In the genomic region with DNA sequence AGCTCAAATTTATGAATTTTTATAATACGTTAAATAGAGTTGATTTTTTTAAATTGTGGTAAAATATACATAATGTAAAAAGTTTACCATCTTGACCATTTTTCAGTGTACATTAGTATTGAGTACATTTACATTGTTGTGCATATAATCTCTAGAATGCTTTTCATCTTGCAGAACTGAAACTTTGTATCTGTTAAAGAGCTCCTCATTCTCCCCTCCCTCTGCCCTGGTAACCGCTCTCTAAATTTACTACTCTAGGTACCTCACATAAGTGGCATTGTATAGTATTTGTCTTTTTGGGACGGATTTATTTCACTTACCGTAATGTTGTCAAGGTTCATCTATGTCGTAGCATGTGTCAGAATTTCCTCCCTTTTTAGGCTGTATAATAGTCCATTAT, we compare ENCODE assay signal across 16 cellular contexts. TPM values are rescaled to one million over a fixed set of nuclear protein-coding genes. Genes with fewer than 3 reads are reported as not detected.
A peak's percentile ranks its signal among the peaks of the same experiment; 100 is the strongest.
DNase-seq lines count a peak whose midpoint lies in the region; ATAC-seq, FAIRE-seq and TF ChIP-seq lines count a peak whose summit lies in the region.
"Had no signal": no experiment of that assay in that cellular context is flagged by ENCODE, and none has a peak within 500 bp of the region (broad histone marks: within the 10 kb centered on the region; RNA-seq: fewer than 3 reads in every experiment).

No MANE protein-coding gene starts in this region.

- intact Hi-C loops in GM12878 (cut with micrococcal nuclease; ENCODE audit: unreplicated experiment), result no loop called here

- H3K27me3 Mint-ChIP-seq in T-helper 17 cell (no peaks in the 10 kb centered on the region), endodermal cell (ENCODE audit: insufficient read depth) (no peaks in the 10 kb centered on the region)
- H3K27me3 Mint-ChIP-seq: CD4-positive, CD25-positive, alpha-beta regulatory T cell; IgD-negative memory B cell had no signal

- H3K36me3 ChIP-seq in GM12878 (ENCODE audit: control insufficient read depth in 2 of 2, insufficient read depth in 2 of 2, low read length in 1 of 2), result no peaks in the 10 kb centered on the region; a peak in 1 of 4 replicates
- H3K36me3 ChIP-seq in endodermal cell (ENCODE audit: control insufficient read depth, insufficient read depth, low read length), result no peaks in the 10 kb centered on the region

- no peak overlapping the region for H3K4me2 ChIP-seq in GM12878 (ENCODE audit: control insufficient read depth, insufficient read depth)
- H3K4me2 ChIP-seq: BLaER1 treated with 17β-estradiol and CSF1 and Interleukin-3, amounts not matched to agents 10 nM and 100 nM; KMS-11 had no signal

- RAD21 ChIA-PET in GM12878 (lab: Charles Lee; ENCODE audit: unreplicated experiment), result no interaction called here

- TF ChIP-seq EP300 in GM12878 (IDR thresholded peaks at IDR 0.05; ENCODE audit: borderline replicate concordance in 1 of 2, control insufficient read depth in 1 of 2, low read depth in 2 of 2, low read length in 2 of 2), result no peak

- FAIRE-seq in GM12891 (lab: Jason Lieb, UNC) (no peak), GM12878 (lab: Jason Lieb, UNC) (no peak)
- FAIRE-seq: GM12892 had no signal

- H3K4me3 Mint-ChIP-seq in T-helper 17 cell (no peak overlapping the region), endodermal cell (no peak overlapping the region)
- H3K4me3 Mint-ChIP-seq: CD4-positive, CD25-positive, alpha-beta regulatory T cell; IgD-negative memory B cell had no signal

- POLR2A ChIA-PET in GM12878 (lab: Charles Lee), result interaction anchor here (0.6 kb wide), 1 partner anchor 102 kb away, joined by 3 read pairs; no protein-coding TSS in a partner anchor

- H3K4me1 ChIP-seq in GM12878 (ENCODE audit: control insufficient read depth, insufficient read depth, low read length) (no peaks in the 10 kb centered on the region), endodermal cell (ENCODE audit: control insufficient read depth, insufficient read depth, low read length) (no peaks in the 10 kb centered on the region)

- no TSS peak for BruUV-seq in GM12878 (replicated peaks; lab: Mats Ljungman, UMichigan)

- ATAC-seq in GM18868 (IDR thresholded peaks at IDR 0.05; ENCODE audit: unreplicated experiment) (peak; percentile 70), HG03378 (IDR thresholded peaks at IDR 0.05; ENCODE audit: unreplicated experiment) (peak; percentile 49), GM12878 (peak; percentile 57), T-helper 17 cell (no peak), HG03439 (IDR thresholded peaks at IDR 0.05; ENCODE audit: unreplicated experiment) (no peak)

- no peak for TF ChIP-seq RAD21 in GM12878 (IDR thresholded peaks at IDR 0.05; ENCODE audit: insufficient read depth, low read depth, low read length)

- no peaks in the 10 kb centered on the region for H4K20me1 ChIP-seq in GM12878 (ENCODE audit: control insufficient read depth, insufficient read depth)

- H3K4me3 ChIP-seq in GM12878 (no peak overlapping the region), endodermal cell (ENCODE audit: low read length) (no peak overlapping the region)
- H3K4me3 ChIP-seq: BLaER1 treated with 17β-estradiol and CSF1 and Interleukin-3, amounts not matched to agents 10 nM and 100 nM had no signal

- H3K9ac ChIP-seq in GM12878 (ENCODE audit: control insufficient read depth, insufficient read depth, low read length) (no peak overlapping the region), endodermal cell (ENCODE audit: extremely low read depth, low read length, poor library complexity, severe bottlenecking) (no peak overlapping the region)
- H3K9ac ChIP-seq: BLaER1 treated with 17β-estradiol and CSF1 and Interleukin-3, amounts not matched to agents 10 nM and 100 nM; KMS-11 had no signal

- H2AFZ ChIP-seq in GM12878 (ENCODE audit: control insufficient read depth, low read depth, low read length), result no peak overlapping the region

- WGBS in GM12878 (ENCODE audit: insufficient coverage, insufficient replicate concordance, low lambda C conversion rate, missing lambda C conversion rate), result 97% methylated on average over 5 of the region's 5 CpGs
- 100% methylated on average over 1 of the region's 5 CpGs for WGBS in endodermal cell (ENCODE audit: insufficient coverage in 1 of 2, insufficient read length in 1 of 2), 2 experiments

- no peaks in the 10 kb centered on the region for H3K9me3 ChIP-seq in GM12878 (replicated peaks; ENCODE audit: control insufficient read depth, insufficient read depth, low read length)
- no peaks in the 10 kb centered on the region for H3K9me3 ChIP-seq in T-helper 17 cell (ENCODE audit: control insufficient read depth, low read length, poor library complexity, severe bottlenecking)
- H3K9me3 ChIP-seq in endodermal cell (ENCODE audit: control insufficient read depth, low read length), result no peaks in the 10 kb centered on the region
- H3K9me3 ChIP-seq: BLaER1 treated with 17β-estradiol and CSF1 and Interleukin-3, amounts not matched to agents 10 nM and 100 nM had no signal

- H3K27ac ChIP-seq in GM12878 (ENCODE audit: control insufficient read depth, insufficient read depth), result no peak overlapping the region
- no peak overlapping the region for H3K27ac ChIP-seq in endodermal cell (ENCODE audit: low read depth, low read length)
- H3K27ac ChIP-seq: BLaER1 treated with 17β-estradiol and CSF1 and Interleukin-3, amounts not matched to agents 10 nM and 100 nM; KMS-11 had no signal

- peaks cover 35% of the 10 kb centered on the region for H3K4me1 Mint-ChIP-seq in T-helper 17 cell
- H3K4me1 Mint-ChIP-seq in endodermal cell, result peaks cover 25% of the 10 kb centered on the region

- H3K27me3 ChIP-seq in GM12878 (replicated peaks in 1 of 2; ENCODE audit: control insufficient read depth in 2 of 2, insufficient read depth in 2 of 2, low read length in 1 of 2) (no peaks in the 10 kb centered on the region), endodermal cell (ENCODE audit: control insufficient read depth, insufficient read depth, low read length, poor library complexity, severe bottlenecking) (no peaks in the 10 kb centered on the region)
- H3K27me3 ChIP-seq: BLaER1 treated with 17β-estradiol and CSF1 and Interleukin-3, amounts not matched to agents 10 nM and 100 nM had no signal

- no peak overlapping the region for H3K27ac Mint-ChIP-seq in T-helper 17 cell
- H3K27ac Mint-ChIP-seq in endodermal cell, result no peak overlapping the region

- H3K79me2 ChIP-seq in GM12878 (ENCODE audit: control insufficient read depth, insufficient read depth, low read length), result peaks cover 5% of the 10 kb centered on the region

- SMC1A ChIA-PET in GM12878 (lab: Charles Lee; ENCODE audit: uncharacterized antibody, unreplicated experiment), result interaction anchor here (1.0 kb wide), 1 partner anchor 17 kb away, joined by 4 read pairs; no protein-coding TSS in a partner anchor

- CTCF ChIA-PET in GM12878 (lab: Yijun Ruan, JAX), result interaction anchor here (1.0 kb wide), 1 partner anchor 20 kb away, joined by 3 read pairs; no protein-coding TSS in a partner anchor

- DNase-seq in GM12891 (ENCODE audit: insufficient read length, low spot score) (no peak), GM12878 (ENCODE audit: low read depth, low spot score) (no peak), NCI-H187 treated with DMSO at 0.1 percent for 48 hours (lab: John Stamatoyannopoulos, UW) (no peak), T-helper 17 cell (no peak), endodermal cell (no peak)
- DNase-seq: ACHN; CD4-positive, CD25-positive, alpha-beta regulatory T cell; DMS 273 treated with DMSO at 0.1 percent for 48 hours; HCEC 1CT had no signal

- no peaks in the 10 kb centered on the region for H3K9me3 Mint-ChIP-seq in endodermal cell
- H3K9me3 Mint-ChIP-seq: CD4-positive, CD25-positive, alpha-beta regulatory T cell; IgD-negative memory B cell had no signal

- TF ChIP-seq POLR2A in GM12891 (IDR thresholded peaks at IDR 0.05; ENCODE audit: low read depth, low read length) (no peak), GM12878 (IDR thresholded peaks at IDR 0.05; ENCODE audit: low read depth, low read length) (no peak)

- in situ Hi-C loops in GM12878 (cut with MboI), result no loop called here

- peaks cover 7% of the 10 kb centered on the region for H3K36me3 Mint-ChIP-seq in T-helper 17 cell (ENCODE audit: low read depth)
- H3K36me3 Mint-ChIP-seq in endodermal cell (ENCODE audit: low read depth), result no peaks in the 10 kb centered on the region
- H3K36me3 Mint-ChIP-seq: IgD-negative memory B cell had no signal

- TF ChIP-seq CTCF in GM12878 (IDR thresholded peaks at IDR 0.05 in 2 of 3, conservative IDR thresholded peaks at IDR 0.05 in 1 of 3; ENCODE audit: control insufficient read depth in 2 of 3, extremely low read depth in 1 of 3, insufficient read depth in 1 of 3, low read depth in 3 of 3, low read length in 3 of 3) (no peak), endodermal cell (conservative IDR thresholded peaks at IDR 0.05) (no peak)

TF ChIP-seq in GM12891, 5 proteins besides CTCF, POLR2A, EP300 and RAD21:
- TF ChIP-seq SPI1 (IDR thresholded peaks at IDR 0.05; ENCODE audit: low read depth, low read length) (peak; percentile 68), POU2F2 (IDR thresholded peaks at IDR 0.05; ENCODE audit: low read depth, low read length) (no peak)

TF ChIP-seq in GM12878, 131 proteins besides CTCF, POLR2A, EP300 and RAD21 (continues in another document):
- TF ChIP-seq STAT1 (conservative IDR thresholded peaks at IDR 0.05) (no peak), SPI1 (IDR thresholded peaks at IDR 0.05; ENCODE audit: borderline replicate concordance, insufficient read depth, low read depth, low read length) (peak; percentile 33; the same call in 1 of the 2 replicates), SREBF1 (IDR thresholded peaks at IDR 0.05; ENCODE audit: low read length) (no peak), RAD51 (IDR thresholded peaks at IDR 0.05) (0 out of 2 replicates have a peak, but pooled peaks have one; percentile 22)

RNA-seq across cellular contexts. Expression of gene TBC1D23, which starts 13.6 kb away (rescaled TPM):
- polyA plus RNA-seq in GM12891 (2012; ENCODE audit: low read depth, missing spikeins), result 4.6 TPM
- total RNA-seq in GM12878 (2013; cell fraction: nucleolus; rRNA removed), result 62.7 and 72.1 TPM in 2 replicates
- total RNA-seq in GM12878 (2014; rRNA removed), result 16.0 and 20.0 TPM in 2 replicates
- total RNA-seq in GM12878 (2014; rRNA removed; fragmentation: Illumina TruSeq; extraction: Trizol), result 18.6 and 19.4 TPM in 2 replicates
- total RNA-seq in GM12878 (2021), result 17.0 and 18.1 TPM in 2 replicates
- polyA plus RNA-seq in GM12878 (2011; ENCODE audit: low read depth), result 8.5 TPM
- 22.8 and 36.0 TPM in 2 replicates for polyA plus RNA-seq in GM12878 (2011; rRNA removed)
- 7.4 and 7.8 TPM in 2 replicates for polyA plus RNA-seq in GM12878 (2011; cell fraction: cytosol; rRNA removed)
- polyA plus RNA-seq in GM12878 (2011; cell fraction: nucleus; rRNA removed), result 12.8 and 14.9 TPM in 2 replicates
- 10.6 and 13.0 TPM in 2 replicates for polyA plus RNA-seq in GM12878 (2012)
- polyA plus RNA-seq in GM12878 (2014; fragmentation: Illumina TruSeq; extraction: Trizol), result 12.6 and 15.5 TPM in 2 replicates
- polyA plus RNA-seq in GM12878 (2014; fragmentation: Nextera tagmentation; extraction: Ambion mirVana), result 10 to 100 TPM; 13.5 to 16.2 TPM
- polyA plus RNA-seq in GM12878 (2014; rRNA removed), result 8.2 and 9.8 TPM in 2 replicates
- polyA plus RNA-seq in GM12878 (2016; fragmentation: Nextera tagmentation; extraction: Ambion mirVana), result 10 to 100 TPM; 20.6 to 23.2 TPM
- 13.8 and 39.4 TPM in 2 replicates for polyA minus RNA-seq in GM12878 (2011; rRNA and poly(A)+ RNA removed)
- 5.5 and 8.2 TPM in 2 replicates for polyA minus RNA-seq in GM12878 (2011; cell fraction: cytosol; rRNA and poly(A)+ RNA removed)
- polyA minus RNA-seq in GM12878 (2011; cell fraction: nucleus; rRNA and poly(A)+ RNA removed), result 12.9 and 15.3 TPM in 2 replicates
- total RNA-seq in T-helper 17 cell, result 10 to 100 TPM; 37.4 to 44.2 TPM
- total RNA-seq in endodermal cell, result 10 to 100 TPM; 30.9 to 32.0 TPM
- polyA plus RNA-seq in endodermal cell (2013, experiment 1 of 2), result 22.8 TPM
- polyA plus RNA-seq in endodermal cell (2013, experiment 2 of 2), result 24.5 TPM

Comparison
In these comparisons a context has a peak if more than half of its experiments do, and no peak if none do; other contexts are left out.
1. ATAC-seq: peak in GM18868 (single experiment), HG03378 (single experiment) and GM12878 (single experiment); none in T-helper 17 cell (single experiment) and HG03439 (single experiment).